In the genomic region with DNA sequence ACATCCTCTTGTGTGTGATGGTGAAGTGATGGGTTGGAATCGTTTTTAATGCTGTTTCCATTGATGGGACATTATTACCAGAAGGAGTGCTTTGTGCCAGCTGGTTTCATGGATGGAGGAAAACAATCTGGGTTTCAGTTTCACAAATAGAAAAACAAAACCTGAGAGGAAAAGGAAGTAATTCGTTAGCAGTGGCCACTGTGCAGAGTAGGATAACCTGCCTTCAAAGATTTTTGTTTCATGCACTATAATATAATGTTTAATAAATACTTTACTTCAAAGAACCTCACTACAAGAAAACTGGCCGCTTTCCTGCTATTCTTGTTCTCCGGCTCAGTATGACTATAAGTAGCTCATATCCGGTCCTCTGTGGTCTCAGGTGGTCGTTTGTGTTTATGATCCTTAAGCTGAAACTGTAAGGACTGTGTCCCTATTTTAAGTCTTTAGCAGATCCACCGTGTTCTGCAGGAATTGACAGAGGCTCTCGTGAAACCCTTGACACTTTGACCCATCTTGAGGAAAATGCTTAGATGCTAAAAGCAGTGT, we compare ENCODE assay signal across 1 cellular context.
TF ChIP-seq lines count a peak whose summit lies in the region.

No MANE protein-coding gene starts in this region.

TF ChIP-seq in GM12878, 131 proteins besides CTCF, POLR2A, EP300 and RAD21 (continued from another document):
- TF ChIP-seq, protein P1, sequence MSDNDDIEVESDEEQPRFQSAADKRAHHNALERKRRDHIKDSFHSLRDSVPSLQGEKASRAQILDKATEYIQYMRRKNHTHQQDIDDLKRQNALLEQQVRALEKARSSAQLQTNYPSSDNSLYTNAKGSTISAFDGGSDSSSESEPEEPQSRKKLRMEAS (IDR thresholded peaks at IDR 0.05; ENCODE audit: low read depth, low read length) = no peak
TF ChIP-seq in GM12878: peak in this region for 1.
